4 cellular contexts compared by ENCODE assay signal in the genomic region with DNA sequence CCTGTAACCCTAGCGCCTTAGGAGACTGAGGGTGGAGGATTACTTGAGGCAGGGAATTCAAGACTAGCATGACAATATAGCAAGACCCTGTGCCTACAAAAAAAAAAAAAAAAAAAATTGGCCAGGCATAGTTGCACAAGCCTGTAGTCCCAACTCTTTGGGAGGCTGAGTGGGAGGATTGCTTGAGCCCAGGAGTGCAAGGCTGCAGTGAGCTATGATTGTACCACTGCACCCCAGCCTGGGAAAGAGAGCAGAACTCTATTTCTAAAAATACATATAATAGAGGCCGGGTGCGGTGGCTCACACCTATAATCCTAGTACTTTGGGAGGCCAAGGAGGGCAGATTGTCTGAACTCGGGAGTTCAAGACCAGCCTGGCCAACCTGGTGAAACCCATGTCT. TPM values are rescaled to one million over a fixed set of nuclear protein-coding genes. Genes with fewer than 3 reads are reported as not detected.
"Had no signal": no experiment of that assay in that cellular context is flagged by ENCODE, and none has a peak within 500 bp of the region (broad histone marks: within the 10 kb centered on the region; RNA-seq: fewer than 3 reads in every experiment).

No MANE protein-coding gene starts in this region.

- DNase-seq: GDM1, GF-D8 had no signal

- H3K4me3 ChIP-seq: GM12878 had no signal

- ATAC-seq: GM12878 had no signal

RNA-seq across cellular contexts. Expression of gene SORBS1, which starts 10.2 kb away (rescaled TPM):
- total RNA-seq: G401 had no signal
